In the genomic region with DNA sequence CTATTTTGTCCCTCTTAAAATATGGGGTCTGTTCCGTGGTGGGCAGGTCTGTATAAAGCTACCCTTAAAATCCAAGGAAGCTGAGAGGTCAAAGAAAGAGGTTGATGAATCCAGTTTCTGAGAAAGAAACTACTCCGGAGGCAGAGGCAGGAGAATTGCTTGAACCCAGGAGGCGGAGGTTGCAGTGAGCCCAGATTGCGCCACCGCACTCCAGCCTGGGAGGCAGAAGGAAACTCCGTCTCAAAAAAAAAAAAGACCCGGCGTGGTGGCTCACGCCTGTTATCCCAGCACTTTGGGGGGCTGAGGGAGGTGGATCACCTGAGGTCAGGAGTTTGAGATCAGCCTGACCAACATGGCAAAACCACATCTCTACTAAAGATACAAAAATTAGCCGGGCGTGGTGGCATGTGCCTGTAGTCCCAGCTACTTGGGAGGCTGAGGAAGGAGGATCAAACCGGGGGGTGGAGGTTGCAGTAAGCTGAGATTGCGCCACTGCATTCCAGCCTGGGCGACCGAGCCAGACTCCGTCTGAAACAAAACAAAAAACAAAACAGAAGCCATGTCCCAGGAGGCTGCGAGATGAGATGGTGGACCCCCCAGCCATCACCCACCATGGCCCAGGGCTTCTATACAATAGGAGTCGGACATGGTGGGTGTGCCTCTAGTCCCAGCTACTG, we compare ENCODE assay signal across 2 cellular contexts. TPM values are rescaled to one million over a fixed set of nuclear protein-coding genes. Genes with fewer than 3 reads are reported as not detected.
"Had no signal": no experiment of that assay in that cellular context is flagged by ENCODE, and none has a peak within 500 bp of the region (broad histone marks: within the 10 kb centered on the region; RNA-seq: fewer than 3 reads in every experiment).

No MANE protein-coding gene starts in this region.

RNA-seq across cellular contexts. Expression of gene INAVA, which starts 40.7 kb away (rescaled TPM):
- total RNA-seq: fibroblast of lung, fibroblast of villous mesenchyme had no signal
